Comparison of ENCODE assay signal across 17 cellular contexts in the genomic region with DNA sequence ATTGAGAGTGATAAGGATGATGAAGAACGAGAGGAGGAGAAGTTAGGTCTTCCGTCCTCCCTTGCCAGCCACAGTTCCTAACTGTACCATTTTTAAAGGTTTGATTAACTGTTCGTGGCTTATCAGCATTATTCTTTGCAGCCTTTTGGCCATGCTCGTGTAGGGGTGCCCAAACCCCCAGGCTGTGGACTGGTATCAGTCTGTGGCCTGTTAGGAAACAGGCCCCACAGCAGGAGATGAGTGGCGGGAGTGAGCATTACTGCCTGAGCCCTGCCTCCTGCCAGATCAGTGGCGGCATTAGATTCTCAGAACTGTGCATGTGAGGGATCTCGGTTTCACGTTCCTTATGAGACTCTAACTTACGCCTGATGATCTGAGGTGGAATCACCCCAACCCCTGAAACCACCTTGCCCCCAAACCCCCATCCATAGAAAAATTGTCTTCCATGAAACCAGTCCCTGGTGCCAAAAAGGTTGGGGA.
"Had no signal": no experiment of that assay in that cellular context is flagged by ENCODE, and none has a peak within 500 bp of the region (broad histone marks: within the 10 kb centered on the region; RNA-seq: fewer than 3 reads in every experiment).

No MANE protein-coding gene starts in this region.

- H3K9me3 ChIP-seq: prostate gland had no signal

- H3K27me3 Mint-ChIP-seq: type B pancreatic cell had no signal

- H3K27me3 ChIP-seq: foreskin keratinocyte had no signal

- H3K27ac Mint-ChIP-seq: activated CD4-positive, alpha-beta memory T cell treated with anti-CD3 and anti-CD28 coated beads for 36 hours; activated CD4-positive, alpha-beta T cell treated with anti-CD3 and anti-CD28 coated beads for 36 hours; activated naive CD4-positive, alpha-beta T cell treated with anti-CD3 and anti-CD28 coated beads, Interleukin-2, amount 50 U/mL, for 72 hours had no signal

- ATAC-seq: activated CD4-positive, alpha-beta T cell treated with anti-CD3 and anti-CD28 coated beads for 36 hours; activated T-cell treated with anti-CD3 and anti-CD28 coated beads, Interleukin-2, amount 50 U/mL, for 4 hours; right cardiac atrium; stimulated activated naive CD8-positive, alpha-beta T cell treated with anti-CD3 and anti-CD28 coated beads, Interleukin-15, Interleukin-2, amounts not matched to agents 100 U/mL and 50 U/mL, for 24 hours had no signal

- H3K4me1 ChIP-seq: prostate gland had no signal

- H3K9me3 Mint-ChIP-seq: type B pancreatic cell had no signal

- H3K4me1 Mint-ChIP-seq: activated CD4-positive, alpha-beta T cell treated with anti-CD3 and anti-CD28 coated beads for 36 hours had no signal

- DNase-seq: activated CD4-positive, alpha-beta memory T cell treated with anti-CD3 and anti-CD28 coated beads for 36 hours; activated CD4-positive, alpha-beta T cell treated with anti-CD3 and anti-CD28 coated beads for 36 hours; activated gamma-delta T cell; activated T-cell treated with anti-CD3 and anti-CD28 coated beads, Interleukin-2, amount 50 U/mL, for 4 hours; cerebellar nuclear complex; effector CD8-positive, alpha-beta T cell; foreskin keratinocyte; glutamatergic neuron; mesendoderm; right cardiac atrium; stimulated activated CD4-positive, alpha-beta T cell treated with anti-CD3 and anti-CD28 coated beads, Interleukin-4, amount 100 ng/mL, for 24 hours; stimulated activated naive CD8-positive, alpha-beta T cell treated with anti-CD3 and anti-CD28 coated beads, Interleukin-15, Interleukin-2, amounts not matched to agents 100 U/mL and 50 U/mL, for 24 hours had no signal

- H3K4me3 ChIP-seq: prostate gland, skin epidermis had no signal

- H3K36me3 ChIP-seq: prostate gland had no signal

- H3K27ac ChIP-seq: prostate gland, VCaP had no signal

- H3K36me3 Mint-ChIP-seq: type B pancreatic cell had no signal

- H3K4me3 Mint-ChIP-seq: activated CD4-positive, alpha-beta memory T cell treated with anti-CD3 and anti-CD28 coated beads for 36 hours; activated CD4-positive, alpha-beta T cell treated with anti-CD3 and anti-CD28 coated beads for 36 hours; activated T-cell treated with anti-CD3 and anti-CD28 coated beads, Interleukin-2, amount 50 U/mL, for 4 hours had no signal
